2 cellular contexts compared by ENCODE assay signal in the genomic region with DNA sequence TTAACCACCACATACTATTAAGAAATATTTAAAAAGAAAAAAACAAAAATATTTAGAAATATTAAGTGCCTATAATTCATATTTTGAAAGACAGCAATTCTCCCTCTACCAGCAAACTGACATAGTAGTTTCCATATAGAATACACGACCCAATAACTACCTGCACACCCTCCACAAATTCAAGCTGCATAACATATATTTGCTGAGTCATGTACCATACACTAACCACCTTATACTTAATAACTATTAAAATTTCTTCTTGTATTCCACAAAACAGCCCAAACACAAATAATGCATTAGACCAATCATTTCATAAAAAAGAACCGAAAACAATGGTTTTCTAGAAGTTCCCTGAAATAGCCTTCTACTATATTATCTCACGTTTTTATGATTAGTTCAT.
A peak's percentile ranks its signal among the peaks of the same experiment; 100 is the strongest.
TF ChIP-seq lines count a peak whose summit lies in the region.

No MANE protein-coding gene starts in this region.

TF ChIP-seq in A549, 52 proteins besides CTCF, POLR2A, EP300 and RAD21:
- TF ChIP-seq CBX2 (IDR thresholded peaks at IDR 0.05; ENCODE audit: borderline replicate concordance, low read depth), result no peak
- no peak for TF ChIP-seq REST (IDR thresholded peaks at IDR 0.05)
- TF ChIP-seq MAFK (IDR thresholded peaks at IDR 0.05; ENCODE audit: partially characterized antibody), result peak; percentile 92
- TF ChIP-seq USF2 (IDR thresholded peaks at IDR 0.05), result no peak
- TF ChIP-seq ESRRA (IDR thresholded peaks at IDR 0.05; ENCODE audit: borderline replicate concordance, low read length), result no peak
- peak; percentile 94 for TF ChIP-seq NFE2L2 (conservative IDR thresholded peaks at IDR 0.05; ENCODE audit: low read length)
- TF ChIP-seq KDM5A (IDR thresholded peaks at IDR 0.05), result no peak
- no peak for TF ChIP-seq CHD4 (IDR thresholded peaks at IDR 0.05; ENCODE audit: borderline replicate concordance)

TF ChIP-seq in HepG2, 621 proteins besides CTCF, POLR2A, EP300 and RAD21:
- TF ChIP-seq HOXA9 (CRISPR knock-in tag; IDR thresholded peaks at IDR 0.05; ENCODE audit: borderline replicate concordance) (no peak), MAFF (IDR thresholded peaks at IDR 0.05; ENCODE audit: low read depth, low read length) (peak; percentile 62; the same call in 1 of the 2 replicates), NRL (CRISPR knock-in tag; IDR thresholded peaks at IDR 0.05; ENCODE audit: borderline replicate concordance) (no peak), ETS1 (CRISPR knock-in tag; IDR thresholded peaks at IDR 0.05) (no peak), GATA4 (IDR thresholded peaks at IDR 0.05; ENCODE audit: borderline replicate concordance, low read depth) (no peak), MLX (CRISPR knock-in tag; IDR thresholded peaks at IDR 0.05) (no peak), CENPT (CRISPR knock-in tag; IDR thresholded peaks at IDR 0.05; ENCODE audit: low read depth) (no peak), ZNF816 (CRISPR knock-in tag; IDR thresholded peaks at IDR 0.05; ENCODE audit: borderline replicate concordance) (no peak), TAF1 (CRISPR knock-in tag; IDR thresholded peaks at IDR 0.05) (no peak), NFE2L2 (IDR thresholded peaks at IDR 0.05; ENCODE audit: low read length) (peak; percentile 91), PAX8 (CRISPR knock-in tag; IDR thresholded peaks at IDR 0.05; ENCODE audit: borderline replicate concordance) (no peak), HHEX (CRISPR knock-in tag; IDR thresholded peaks at IDR 0.05) (no peak), ZNF101 (CRISPR knock-in tag; IDR thresholded peaks at IDR 0.05; ENCODE audit: borderline replicate concordance, low read depth) (no peak), ZNF713 (CRISPR knock-in tag; IDR thresholded peaks at IDR 0.05) (no peak), ZSCAN25 (CRISPR knock-in tag; IDR thresholded peaks at IDR 0.05) (no peak), TCF12 (IDR thresholded peaks at IDR 0.05) (no peak), TCF12 (CRISPR knock-in tag; IDR thresholded peaks at IDR 0.05) (no peak), FOSL2 (CRISPR knock-in tag; IDR thresholded peaks at IDR 0.05) (no peak), ZBTB34 (CRISPR knock-in tag; IDR thresholded peaks at IDR 0.05) (no peak), MAFK (conservative IDR thresholded peaks at IDR 0.05 in 1 of 2, IDR thresholded peaks at IDR 0.05 in 1 of 2; ENCODE audit: low read length in 2 of 2) (peak; percentile 59 to 71; a peak in 3 of 4 replicates)
